ENCODE assay signal across 9 cellular contexts in genomic region chr7:16754869-16755317, GRCh38. TPM values are rescaled to one million over a fixed set of nuclear protein-coding genes. Genes with fewer than 3 reads are reported as not detected.
DNase-seq lines count a peak whose midpoint lies in the region; ATAC-seq and TF ChIP-seq lines count a peak whose summit lies in the region.
"Had no signal": no experiment of that assay in that cellular context is flagged by ENCODE, and none has a peak within 500 bp of the region (broad histone marks: within the 10 kb centered on the region; RNA-seq: fewer than 3 reads in every experiment).

No MANE protein-coding gene starts in this region.

- H3K4me3 ChIP-seq in iPS-11a (ENCODE audit: low read depth, low read length), result peak overlapping the region; percentile 81
- H3K4me3 ChIP-seq in stomach, result peak overlapping the region; percentile 59 to 93 (median 68)

- H3K9me3 ChIP-seq in stomach, result no peaks in the 10 kb centered on the region

- peaks cover 2% of the 10 kb centered on the region for H3K36me3 Mint-ChIP-seq in activated CD4-positive, alpha-beta T cell treated with anti-CD3 and anti-CD28 coated beads, Interleukin-2, amount 10 ng/mL, durations not matched to agents 7 days and 5 days (ENCODE audit: low read depth)

- POLR2A ChIA-PET in activated CD4-positive, alpha-beta T cell treated with anti-CD3 and anti-CD28 coated beads, Interleukin-2, amount 10 ng/mL, durations not matched to agents 7 days and 5 days (lab: Charles Lee), result no interaction called here

- DNase-seq in activated CD4-positive, alpha-beta T cell treated with anti-CD3 and anti-CD28 coated beads, Interleukin-2, amount 10 ng/mL, durations not matched to agents 7 days and 5 days, result no peak
- DNase-seq in activated CD4-positive, alpha-beta T cell treated with anti-CD3 and anti-CD28 coated beads for 1 hour, result no peak
- no peak for DNase-seq in stomach
- DNase-seq in HUDEP-2 (lab: John Stamatoyannopoulos, UW; ENCODE audit: unreplicated experiment in 76 of 76), result no peak
- DNase-seq in ecto neural progenitor cell (ENCODE audit: low spot score), result no peak

- H3K4me3 Mint-ChIP-seq in activated CD4-positive, alpha-beta T cell treated with anti-CD3 and anti-CD28 coated beads, Interleukin-2, amount 10 ng/mL, durations not matched to agents 7 days and 5 days, result peak overlapping the region; percentile 72

- peaks cover 0 to 5% (median 0%) of the 10 kb centered on the region in 3 donors for H3K27me3 ChIP-seq in stomach

- no peaks in the 10 kb centered on the region for H3K9me3 Mint-ChIP-seq in activated CD4-positive, alpha-beta T cell treated with anti-CD3 and anti-CD28 coated beads, Interleukin-2, amount 10 ng/mL, durations not matched to agents 7 days and 5 days

- H3K27ac ChIP-seq in VCaP, result peak overlapping the region; percentile 85
- H3K27ac ChIP-seq in stomach, result peak overlapping the region; percentile 78 to 90 (median 83)
- H3K27ac ChIP-seq: HL-60 had no signal

- peaks cover 37% of the 10 kb centered on the region for H3K27me3 Mint-ChIP-seq in activated CD4-positive, alpha-beta T cell treated with anti-CD3 and anti-CD28 coated beads, Interleukin-2, amount 10 ng/mL, durations not matched to agents 7 days and 5 days

- CTCF ChIA-PET in activated CD4-positive, alpha-beta T cell treated with anti-CD3 and anti-CD28 coated beads, Interleukin-2, amount 10 ng/mL, durations not matched to agents 7 days and 5 days (lab: Charles Lee), result interaction anchor here (1.5 kb wide), 1 partner anchor 16 kb away, joined by 5 read pairs; no protein-coding TSS in a partner anchor

- TF ChIP-seq CTCF in VCaP (conservative IDR thresholded peaks at IDR 0.05) (no peak), stomach (IDR thresholded peaks at IDR 0.05) (no peak)

- peaks cover 0 to 30% (median 13%) of the 10 kb centered on the region in 4 donors for H3K4me1 ChIP-seq in stomach

- no peaks in the 10 kb centered on the region for H3K36me3 ChIP-seq in stomach

- no peak for TF ChIP-seq EP300 in stomach (IDR thresholded peaks at IDR 0.05)

- intact Hi-C loops in stomach (cut with DNase I; ENCODE audit: low total_unique reads), result no loop called here

- 25 to 47% (median 39%) methylated on average over 5 of the region's 5 CpGs for WGBS in stomach, 5 donors

- no peak for ATAC-seq in HG02885 (IDR thresholded peaks at IDR 0.05; ENCODE audit: poor library complexity, unreplicated experiment)

- H3K4me1 Mint-ChIP-seq in activated CD4-positive, alpha-beta T cell treated with anti-CD3 and anti-CD28 coated beads, Interleukin-2, amount 10 ng/mL, durations not matched to agents 7 days and 5 days, result peaks cover 16% of the 10 kb centered on the region

- H3K27ac Mint-ChIP-seq in activated CD4-positive, alpha-beta T cell treated with anti-CD3 and anti-CD28 coated beads, Interleukin-2, amount 10 ng/mL, durations not matched to agents 7 days and 5 days, result no peak overlapping the region

- TF ChIP-seq POLR2A in stomach (IDR thresholded peaks at IDR 0.05), result no peak

RNA-seq across cellular contexts. Expression of gene TSPAN13, which starts 1.3 kb away (rescaled TPM):
- total RNA-seq in activated CD4-positive, alpha-beta T cell treated with anti-CD3 and anti-CD28 coated beads, Interleukin-2, amount 10 ng/mL, durations not matched to agents 7 days and 5 days, result under 1 TPM; 0.31 to 0.50 TPM
- 10 to 100 TPM in 4 of 5 donors, 1 to 10 TPM in 1; 3.6 to 74.5 (median 50.0) TPM for total RNA-seq in stomach
- polyA plus RNA-seq in stomach, result 10 to 100 TPM; 27.5 to 41.5 (median 29.4) TPM

RNA-seq across cellular contexts. Expression of gene AGR2, which starts 49.9 kb away (rescaled TPM):
- total RNA-seq in activated CD4-positive, alpha-beta T cell treated with anti-CD3 and anti-CD28 coated beads, Interleukin-2, amount 10 ng/mL, durations not matched to agents 7 days and 5 days, result not detected
- 1,000 to 10,000 TPM in 1 of 5 donors, 100 to 1,000 TPM in 3, 10 to 100 TPM in 1; 32.1 to 2,927 (median 145) TPM for total RNA-seq in stomach
- 100 to 1,000 TPM; 122 to 625 (median 228) TPM for polyA plus RNA-seq in stomach

Comparison
In these comparisons a context has a peak if more than half of its experiments do, and no peak if none do; other contexts are left out.
1. RNA of gene AGR2, which starts 49.9 kb away (total RNA-seq): 32.1 to 2,927 TPM in stomach; not detected in activated CD4-positive, alpha-beta T cell treated with anti-CD3 and anti-CD28 coated beads, Interleukin-2, amount 10 ng/mL, durations not matched to agents 7 days and 5 days; every median in the first group is over 10 times any median in the second.